Comparison of ENCODE assay signal across 39 cellular contexts in genomic region chr10:91472911-91473310, GRCh38.
"Had no signal": no experiment of that assay in that cellular context is flagged by ENCODE, and none has a peak within 500 bp of the region (broad histone marks: within the 10 kb centered on the region; RNA-seq: fewer than 3 reads in every experiment).

No MANE protein-coding gene starts in this region.

- H3K4me1 Mint-ChIP-seq: activated naive CD4-positive, alpha-beta T cell treated with anti-CD3 and anti-CD28 coated beads, Interleukin-2, amount 10 ng/mL, durations not matched to agents 7 days and 5 days; activated naive CD4-positive, alpha-beta T cell treated with anti-CD3 and anti-CD28 coated beads, Interleukin-2, amount 50 U/mL, for 24 hours; activated naive CD8-positive, alpha-beta T cell treated with anti-CD3 and anti-CD28 coated beads for 36 hours; activated naive CD8-positive, alpha-beta T cell treated with anti-CD3 and anti-CD28 coated beads, Interleukin-2, amount 10 ng/mL, durations not matched to agents 7 days and 5 days; activated naive CD8-positive, alpha-beta T cell treated with anti-CD3 and anti-CD28 coated beads, Interleukin-2, amount 50 U/mL, for 24 hours; activated T-helper 17 cell treated with anti-CD3 and anti-CD28 coated beads, Interleukin-2, amount 50 U/mL, for 72 hours; brain had no signal

- H3K27ac ChIP-seq: adrenal gland, ascending aorta, body of pancreas, brain microvascular endothelial cell, breast epithelium, cardiac muscle cell had no signal

- H3K4me3 ChIP-seq: adrenal gland, ascending aorta, body of pancreas, breast epithelium, cardiac muscle cell had no signal

- H3K9me3 ChIP-seq: adrenal gland, ascending aorta, body of pancreas had no signal

- H3K9me3 Mint-ChIP-seq: activated naive CD4-positive, alpha-beta T cell treated with anti-CD3 and anti-CD28 coated beads, Interleukin-2, amount 10 ng/mL, durations not matched to agents 7 days and 5 days; activated T-helper 1 cell treated with anti-CD3 and anti-CD28 coated beads, Interleukin-12 subunit alpha, Interleukin-12 subunit beta, Interleukin-2, Interleukin-4 antibody, amounts not matched to agents 30 ng/mL and 10 ng/mL and 1 ng/mL, durations not matched to agents 14 hours and 24 hours and 36 hours; activated T-helper 2 cell treated with anti-CD3 and anti-CD28 coated beads, Interferon-gamma antibody, Interleukin-2, Interleukin-4, amounts not matched to agents 10 μg/mL and 5 μg/mL and 100 μg/mL, durations not matched to agents 14 hours and 24 hours and 36 hours had no signal

- DNase-seq: activated effector memory CD4-positive, alpha-beta T cell treated with anti-CD3 and anti-CD28 coated beads, Interleukin-2, amount 50 U/mL, for 16 hours; activated effector memory CD4-positive, alpha-beta T cell treated with Interleukin-2 at 50 U/mL for 16 hours; activated gamma-delta T cell; activated gamma-delta T cell treated with Interleukin-2 at 50 U/mL for 16 hours; activated naive CD4-positive, alpha-beta T cell; activated naive CD4-positive, alpha-beta T cell treated with anti-CD3 and anti-CD28 coated beads for 36 hours; activated naive CD4-positive, alpha-beta T cell treated with anti-CD3 and anti-CD28 coated beads, Interleukin-2, amount 10 ng/mL, durations not matched to agents 7 days and 5 days; activated naive CD4-positive, alpha-beta T cell treated with anti-CD3 and anti-CD28 coated beads, Interleukin-2, amount 50 U/mL, for 16 hours; activated naive CD4-positive, alpha-beta T cell treated with Interleukin-2 at 50 U/mL for 16 hours; activated naive CD8-positive, alpha-beta T cell treated with anti-CD3 and anti-CD28 coated beads for 36 hours; activated naive CD8-positive, alpha-beta T cell treated with anti-CD3 and anti-CD28 coated beads, Interleukin-2, amount 10 ng/mL, durations not matched to agents 7 days and 5 days; activated naive CD8-positive, alpha-beta T cell treated with anti-CD3 and anti-CD28 coated beads, Interleukin-2, amount 50 U/mL, for 24 hours; activated T-cell treated with anti-CD3 and anti-CD28 coated beads, Interleukin-2, amount 50 U/mL, for 24 hours; activated T-cell treated with anti-CD3 and anti-CD28 coated beads, Interleukin-2, amount 50 U/mL, for 4 hours; activated T-cell treated with anti-CD3 and anti-CD28 coated beads, Interleukin-2, amount 50 U/mL, for 48 hours; activated T-cell treated with anti-CD3 and anti-CD28 coated beads, Interleukin-2, amount 50 U/mL, for 72 hours; adrenal gland; amniotic stem cell; amygdala; anterior cingulate cortex; aorta; body of pancreas; brain microvascular endothelial cell; caudate nucleus; central memory CD4-positive, alpha-beta T cell; cerebellar nuclear complex had no signal

- H3K4me3 Mint-ChIP-seq: activated naive CD4-positive, alpha-beta T cell treated with anti-CD3 and anti-CD28 coated beads for 36 hours; activated naive CD4-positive, alpha-beta T cell treated with anti-CD3 and anti-CD28 coated beads, Interleukin-2, amount 10 ng/mL, durations not matched to agents 7 days and 5 days; activated naive CD4-positive, alpha-beta T cell treated with anti-CD3 and anti-CD28 coated beads, Interleukin-2, amount 50 U/mL, for 24 hours; activated naive CD8-positive, alpha-beta T cell; activated naive CD8-positive, alpha-beta T cell treated with anti-CD3 and anti-CD28 coated beads for 36 hours; activated naive CD8-positive, alpha-beta T cell treated with anti-CD3 and anti-CD28 coated beads, Interleukin-2, amount 10 ng/mL, durations not matched to agents 7 days and 5 days; activated naive CD8-positive, alpha-beta T cell treated with anti-CD3 and anti-CD28 coated beads, Interleukin-2, amount 50 U/mL, for 24 hours; activated T-cell treated with anti-CD3 and anti-CD28 coated beads, Interleukin-2, amount 50 U/mL, for 24 hours; activated T-cell treated with anti-CD3 and anti-CD28 coated beads, Interleukin-2, amount 50 U/mL, for 4 hours; activated T-cell treated with anti-CD3 and anti-CD28 coated beads, Interleukin-2, amount 50 U/mL, for 72 hours; activated T-helper 1 cell treated with anti-CD3 and anti-CD28 coated beads, Interleukin-12 subunit alpha, Interleukin-12 subunit beta, Interleukin-2, Interleukin-4 antibody, amounts not matched to agents 30 ng/mL and 10 ng/mL and 1 ng/mL, durations not matched to agents 14 hours and 24 hours and 36 hours; activated T-helper 17 cell treated with anti-CD3 and anti-CD28 coated beads, Interleukin-2, amount 50 U/mL, for 72 hours; brain had no signal

- H3K36me3 Mint-ChIP-seq: activated naive CD4-positive, alpha-beta T cell treated with anti-CD3 and anti-CD28 coated beads, Interleukin-2, amount 10 ng/mL, durations not matched to agents 7 days and 5 days; activated naive CD4-positive, alpha-beta T cell treated with anti-CD3 and anti-CD28 coated beads, Interleukin-2, amount 50 U/mL, for 24 hours; activated naive CD8-positive, alpha-beta T cell; activated naive CD8-positive, alpha-beta T cell treated with anti-CD3 and anti-CD28 coated beads for 36 hours; activated naive CD8-positive, alpha-beta T cell treated with anti-CD3 and anti-CD28 coated beads, Interleukin-2, amount 10 ng/mL, durations not matched to agents 7 days and 5 days had no signal

- H3K27me3 Mint-ChIP-seq: activated naive CD4-positive, alpha-beta T cell treated with anti-CD3 and anti-CD28 coated beads, Interleukin-2, amount 10 ng/mL, durations not matched to agents 7 days and 5 days; activated naive CD4-positive, alpha-beta T cell treated with anti-CD3 and anti-CD28 coated beads, Interleukin-2, amount 50 U/mL, for 24 hours; activated naive CD8-positive, alpha-beta T cell; activated naive CD8-positive, alpha-beta T cell treated with anti-CD3 and anti-CD28 coated beads, Interleukin-2, amount 50 U/mL, for 24 hours; activated T-helper 17 cell treated with anti-CD3 and anti-CD28 coated beads, Interleukin-2, amount 50 U/mL, for 72 hours; brain had no signal

- H3K27ac Mint-ChIP-seq: activated naive CD4-positive, alpha-beta T cell treated with anti-CD3 and anti-CD28 coated beads for 36 hours; activated naive CD4-positive, alpha-beta T cell treated with anti-CD3 and anti-CD28 coated beads, Interleukin-2, amount 10 ng/mL, durations not matched to agents 7 days and 5 days; activated naive CD4-positive, alpha-beta T cell treated with anti-CD3 and anti-CD28 coated beads, Interleukin-2, amount 50 U/mL, for 24 hours; activated naive CD4-positive, alpha-beta T cell treated with anti-CD3 and anti-CD28 coated beads, Interleukin-2, amount 50 U/mL, for 72 hours; activated naive CD8-positive, alpha-beta T cell; activated naive CD8-positive, alpha-beta T cell treated with anti-CD3 and anti-CD28 coated beads for 36 hours; activated naive CD8-positive, alpha-beta T cell treated with anti-CD3 and anti-CD28 coated beads, Interleukin-2, amount 10 ng/mL, durations not matched to agents 7 days and 5 days; activated naive CD8-positive, alpha-beta T cell treated with anti-CD3 and anti-CD28 coated beads, Interleukin-2, amount 50 U/mL, for 24 hours; activated T-cell treated with anti-CD3 and anti-CD28 coated beads, Interleukin-2, amount 50 U/mL, for 24 hours; activated T-cell treated with anti-CD3 and anti-CD28 coated beads, Interleukin-2, amount 50 U/mL, for 72 hours; activated T-helper 1 cell treated with anti-CD3 and anti-CD28 coated beads, Interleukin-12 subunit alpha, Interleukin-12 subunit beta, Interleukin-2, Interleukin-4 antibody, amounts not matched to agents 30 ng/mL and 10 ng/mL and 1 ng/mL, durations not matched to agents 14 hours and 24 hours and 36 hours; activated T-helper 17 cell treated with anti-CD3 and anti-CD28 coated beads, Interleukin-2, amount 50 U/mL, for 72 hours; activated T-helper 2 cell treated with anti-CD3 and anti-CD28 coated beads, Interferon-gamma antibody, Interleukin-2, Interleukin-4, amounts not matched to agents 10 μg/mL and 5 μg/mL and 100 μg/mL, durations not matched to agents 14 hours and 24 hours and 36 hours; brain had no signal

- H3K36me3 ChIP-seq: adrenal gland, brain microvascular endothelial cell, breast epithelium, cardiac muscle cell had no signal

- FAIRE-seq: astrocyte, bronchial epithelial cell, colon had no signal

- H3K27me3 ChIP-seq: adrenal gland, ascending aorta, body of pancreas, brain microvascular endothelial cell, breast epithelium, cardiac muscle cell had no signal

- ATAC-seq: activated naive CD4-positive, alpha-beta T cell treated with anti-CD3 and anti-CD28 coated beads, Interleukin-2, amount 50 U/mL, for 72 hours; activated naive CD8-positive, alpha-beta T cell treated with anti-CD3 and anti-CD28 coated beads, Interleukin-2, amount 50 U/mL, for 24 hours; activated T-cell treated with anti-CD3 and anti-CD28 coated beads, Interleukin-2, amount 50 U/mL, for 4 hours; activated T-cell treated with anti-CD3 and anti-CD28 coated beads, Interleukin-2, amount 50 U/mL, for 72 hours; activated T-helper 17 cell treated with anti-CD3 and anti-CD28 coated beads, Interleukin-2, amount 50 U/mL, for 72 hours; body of pancreas had no signal

- H3K4me1 ChIP-seq: adrenal gland, ascending aorta, body of pancreas, breast epithelium had no signal
